In genomic region chr7:79722217-79722616, GRCh38 we compare ENCODE assay signal across 3 cellular contexts.
TF ChIP-seq lines count a peak whose summit lies in the region.

No MANE protein-coding gene starts in this region.

TF ChIP-seq in A549, 52 proteins besides CTCF, POLR2A, EP300 and RAD21 (continued from another document):
- no peak for TF ChIP-seq MYC (IDR thresholded peaks at IDR 0.05; ENCODE audit: borderline replicate concordance, low read length)

TF ChIP-seq in IMR-90, 13 proteins besides CTCF, POLR2A, EP300 and RAD21 (continued from another document):
- TF ChIP-seq MAFK (IDR thresholded peaks at IDR 0.05; ENCODE audit: low read depth, low read length) (peak; percentile 73), RFX5 (IDR thresholded peaks at IDR 0.05; ENCODE audit: low read depth, low read length) (no peak), RCOR1 (IDR thresholded peaks at IDR 0.05; ENCODE audit: insufficient replicate concordance, low read length) (no peak), CHD1 (IDR thresholded peaks at IDR 0.05; ENCODE audit: low read depth, low read length) (no peak), FOS (IDR thresholded peaks at IDR 0.05; ENCODE audit: low read depth, low read length) (no peak), CEBPB (IDR thresholded peaks at IDR 0.05; ENCODE audit: low read depth, low read length) (no peak), USF2 (IDR thresholded peaks at IDR 0.05; ENCODE audit: low read depth, low read length) (no peak)

TF ChIP-seq in K562, 482 proteins besides CTCF, POLR2A, EP300 and RAD21 (continued from another document):
- TF ChIP-seq TAF7 (tag; IDR thresholded peaks at IDR 0.05) (no peak), NR0B1 (IDR thresholded peaks at IDR 0.05; ENCODE audit: partially characterized antibody) (no peak), MAFK (IDR thresholded peaks at IDR 0.05; ENCODE audit: low read length) (peak; percentile 30; the same call in 1 of the 2 replicates), CC2D1A (IDR thresholded peaks at IDR 0.05) (no peak), RCOR1 (IDR thresholded peaks at IDR 0.05; ENCODE audit: borderline replicate concordance in 1 of 2, low read depth in 2 of 2, low read length in 2 of 2) (no peak), ZFP30 (CRISPR knock-in tag; IDR thresholded peaks at IDR 0.05; ENCODE audit: borderline replicate concordance) (no peak), U2AF2 (optimal IDR thresholded peaks at IDR 0.05; ENCODE audit: low read depth, low read length) (no peak), XRCC3 (IDR thresholded peaks at IDR 0.05) (no peak), ZNF830 (CRISPR knock-in tag; IDR thresholded peaks at IDR 0.05) (no peak), HLTF (IDR thresholded peaks at IDR 0.05) (no peak), RERE (CRISPR knock-in tag; IDR thresholded peaks at IDR 0.05; ENCODE audit: borderline replicate concordance) (no peak), ZNF316 (IDR thresholded peaks at IDR 0.05) (peak; percentile 16; the same call in 1 of the 2 replicates), CREBBP (IDR thresholded peaks at IDR 0.05; ENCODE audit: low read depth, low read length) (no peak)
